Comparison of ENCODE assay signal across 11 cellular contexts in the genomic region with DNA sequence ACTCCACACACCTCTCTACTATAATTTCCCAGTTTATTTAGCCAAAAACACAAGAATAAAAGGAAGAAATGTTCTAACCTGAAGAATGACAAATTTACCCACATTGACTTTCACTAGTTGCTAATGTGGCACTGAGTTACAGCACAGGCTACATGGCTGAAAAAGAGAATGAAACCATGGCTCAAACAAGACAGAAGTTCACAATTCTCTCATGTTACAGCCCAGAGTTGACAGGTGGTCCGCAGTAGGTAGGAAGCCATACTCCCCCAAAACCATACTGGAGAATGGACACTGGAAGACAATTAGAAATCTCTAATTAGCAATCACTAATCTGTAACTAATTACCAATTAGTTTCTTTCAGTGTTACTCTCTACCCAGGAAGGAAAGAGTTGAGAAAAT.
"Had no signal": no experiment of that assay in that cellular context is flagged by ENCODE, and none has a peak within 500 bp of the region (broad histone marks: within the 10 kb centered on the region; RNA-seq: fewer than 3 reads in every experiment).

No MANE protein-coding gene starts in this region.

- H3K4me1 ChIP-seq: HAP-1 had no signal

- ATAC-seq: GM23338, HCT116 had no signal

- FAIRE-seq: H1, H54 had no signal

- DNase-seq: GM23248, GOT3, H7, H9, HCEC 1CT, HFFc6 had no signal

- H3K4me3 ChIP-seq: GM23248, GM23338, HAP-1 had no signal

- H3K36me3 ChIP-seq: HAP-1 had no signal

- H3K27ac ChIP-seq: GM23248 had no signal

- H3K9me3 ChIP-seq: HAP-1 had no signal

- H2AFZ ChIP-seq: GM23248, GM23338 had no signal

- H3K4me2 ChIP-seq: GM23338 had no signal

- H3K9ac ChIP-seq: GM23248 had no signal
